ENCODE assay signal across 12 cellular contexts in the genomic region with DNA sequence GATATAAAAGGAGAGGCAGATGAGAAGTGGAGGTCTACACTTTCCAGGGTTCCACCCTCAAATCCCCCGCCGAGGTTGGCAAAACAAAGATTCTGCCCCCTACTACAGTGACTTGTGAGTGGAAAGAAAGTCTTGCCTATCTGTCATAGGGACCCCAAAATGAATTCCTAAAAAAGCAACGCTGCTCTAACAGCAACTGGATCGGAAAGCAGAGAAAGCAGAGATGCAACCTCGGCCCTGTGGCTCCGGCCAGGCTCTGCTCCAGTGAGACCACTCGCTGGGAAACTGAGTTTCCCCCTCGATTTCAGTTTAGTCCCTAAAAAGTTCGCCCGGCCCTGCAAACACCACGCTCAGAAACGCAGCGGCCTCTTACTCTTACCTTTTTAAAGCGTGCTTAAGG.
DNase-seq lines count a peak whose midpoint lies in the region; ATAC-seq, FAIRE-seq and TF ChIP-seq lines count a peak whose summit lies in the region.
"Had no signal": no experiment of that assay in that cellular context is flagged by ENCODE, and none has a peak within 500 bp of the region (broad histone marks: within the 10 kb centered on the region; RNA-seq: fewer than 3 reads in every experiment).

No MANE protein-coding gene starts in this region.

- no peak overlapping the region for H2AK5ac ChIP-seq in H1 (ENCODE audit: low read depth, low read length)

- TF ChIP-seq RAD21 in H1 (IDR thresholded peaks at IDR 0.05 in 1 of 2, conservative IDR thresholded peaks at IDR 0.05 in 1 of 2; ENCODE audit: low read depth in 2 of 2, low read length in 2 of 2) = no peak

- TF ChIP-seq CTCF in 22Rv1 (IDR thresholded peaks at IDR 0.05) (no peak), H1 (IDR thresholded peaks at IDR 0.05; ENCODE audit: control extremely low read depth in 1 of 3, insufficient read depth in 1 of 3, low read depth in 1 of 3, low read length in 3 of 3) (no peak), Caco-2 (IDR thresholded peaks at IDR 0.05; ENCODE audit: insufficient read depth in 1 of 2, low read depth in 1 of 2, low read length in 1 of 2, severe bottlenecking in 1 of 2, unreplicated experiment in 1 of 2) (no peak)

- TF ChIP-seq EP300 in H1 (IDR thresholded peaks at IDR 0.05; ENCODE audit: borderline replicate concordance in 1 of 2, low read depth in 2 of 2, low read length in 2 of 2) = no peak

- H3K4me1 ChIP-seq in HUES6 (ENCODE audit: control insufficient read depth, insufficient read depth, low read length) (peaks cover 39% of the 10 kb centered on the region), H1 (replicated peaks in 1 of 4; ENCODE audit: control insufficient read depth in 3 of 4, insufficient read depth in 4 of 4, low read length in 3 of 4) (peaks cover 7 to 18% (median 11%) of the 10 kb centered on the region in 4 experiments), Caco-2 (peaks cover 20% of the 10 kb centered on the region; the same call in 1 of the 2 replicates)

- H3K9me3 Mint-ChIP-seq in naive B cell (peaks cover 0 to 12% (median 2%) of the 10 kb centered on the region in 7 donors), Caco-2 (ENCODE audit: unreplicated experiment) (no peaks in the 10 kb centered on the region)

- H3K27ac ChIP-seq in 22Rv1 (peak overlapping the region; percentile 98; the same call in 1 of the 2 replicates), HUES6 (ENCODE audit: low read depth, low read length) (no peak overlapping the region), H1 (ENCODE audit: low read depth, low read length) (no peak overlapping the region)

- H4K20me1 ChIP-seq in H1 (replicated peaks in 1 of 2; ENCODE audit: control insufficient read depth in 1 of 2, insufficient read depth in 2 of 2, low read length in 2 of 2) = peaks cover 0 to 3% of the 10 kb centered on the region in 2 experiments

- 4% methylated on average over 14 of the region's 14 CpGs; no CpG with 5 or more reads in 1 of the 2 experiments for WGBS in H1 (ENCODE audit: extremely low coverage in 1 of 2, insufficient coverage in 1 of 2, insufficient read length in 1 of 2, insufficient replicate concordance in 2 of 2, low coverage in 1 of 2, low lambda C conversion rate in 2 of 2, missing lambda C conversion rate in 1 of 2), 2 experiments

- POLR2A ChIA-PET in H1 (lab: Charles Lee; ENCODE audit: partially characterized antibody) = interaction anchor here (0.6 kb wide), 1 partner anchor 231 kb away, joined by 3 read pairs; no protein-coding TSS in a partner anchor
- POLR2A ChIA-PET in Caco-2 (lab: Charles Lee) = no interaction called here

- no peak for DNase-seq in H1 (ENCODE audit: low read depth in 1 of 2, low spot score in 2 of 2)
- no peak for DNase-seq in naive B cell
- DNase-seq in Caco-2 = no peak
- DNase-seq in NCI-H1092 treated with DMSO at 0.1 percent for 48 hours (lab: John Stamatoyannopoulos, UW) = no peak
- DNase-seq: NCI-H2029 treated with DMSO at 0.1 percent for 48 hours, T-helper 9 cell, upper lobe of left lung had no signal

- no peak overlapping the region for H3K14ac ChIP-seq in H1 (ENCODE audit: insufficient read length)

- CTCF ChIA-PET in H1 (lab: Charles Lee; ENCODE audit: partially characterized antibody) = interaction anchor here (0.6 to 5.2 kb wide), 9 partner anchors 9 to 610 kb away, joined by 3 to 63 read pairs (median 5); no protein-coding TSS in a partner anchor
- CTCF ChIA-PET in Caco-2 (lab: Charles Lee) = interaction anchor here (1.0 to 1.2 kb wide), 2 partner anchors 15 to 71 kb away, joined by 3 to 5 read pairs; no protein-coding TSS in a partner anchor

- no peak overlapping the region for H3K4ac ChIP-seq in H1 (replicated peaks; ENCODE audit: insufficient read length, low read depth, low read length)

- peak overlapping the region; percentile 71 to 92 for H3K4me2 ChIP-seq in H1 (ENCODE audit: insufficient read depth in 1 of 2, low read depth in 2 of 2, low read length in 2 of 2)

- no TSS peak for BruUV-seq in Caco-2 (replicated peaks; lab: Mats Ljungman, UMichigan)

- H3K27me3 Mint-ChIP-seq in naive B cell (peaks cover 38 to 54% (median 43%) of the 10 kb centered on the region in 3 donors), Caco-2 (ENCODE audit: insufficient read depth, unreplicated experiment) (peaks cover 6% of the 10 kb centered on the region)

- no peaks in the 10 kb centered on the region for H3K79me1 ChIP-seq in H1 (ENCODE audit: low read depth, low read length)

- no peak overlapping the region; the same call in 1 of the 2 replicates for H4K8ac ChIP-seq in H1 (ENCODE audit: extremely low read depth, insufficient read depth, low read length)

- H3K9ac ChIP-seq in HUES6 (ENCODE audit: low read length) (peak overlapping the region; percentile 35), H1 (replicated peaks in 1 of 4; ENCODE audit: extremely low read depth in 1 of 4, low read depth in 3 of 4, low read length in 3 of 4) (no peak overlapping the region)

- H3K27me3 ChIP-seq in HUES6 (ENCODE audit: control insufficient read depth, insufficient read depth, low read length) (peaks cover 47% of the 10 kb centered on the region), H1 (replicated peaks in 1 of 4; ENCODE audit: control insufficient read depth in 3 of 4, extremely low read depth in 1 of 4, insufficient read depth in 3 of 4, low read length in 3 of 4) (peaks cover 26 to 63% (median 48%) of the 10 kb centered on the region in 4 experiments; a peak in 6 of 7 replicates), Caco-2 (replicated peaks; ENCODE audit: control insufficient read depth, insufficient read depth, low read length) (no peaks in the 10 kb centered on the region)

- no peak overlapping the region for H2BK15ac ChIP-seq in H1 (ENCODE audit: low read length)

- H3K36me3 Mint-ChIP-seq in naive B cell = peaks cover 7 to 13% of the 10 kb centered on the region in 2 donors
- peaks cover 6% of the 10 kb centered on the region for H3K36me3 Mint-ChIP-seq in Caco-2 (ENCODE audit: insufficient read depth, unreplicated experiment)

- no peak for TF ChIP-seq POLR2A in H1 (IDR thresholded peaks at IDR 0.05; ENCODE audit: control extremely low read depth in 1 of 2, low read depth in 2 of 2, low read length in 2 of 2)

- H3K56ac ChIP-seq in H1 (replicated peaks; ENCODE audit: insufficient read length, low read depth, low read length) = no peak overlapping the region

- H4K5ac ChIP-seq in H1 (ENCODE audit: insufficient read length, low read depth, low read length) = no peak overlapping the region

- no peak overlapping the region for H3K18ac ChIP-seq in H1 (ENCODE audit: extremely low read depth, low read length)

- intact Hi-C loops in Caco-2 (cut with micrococcal nuclease; ENCODE audit: unreplicated experiment) = loop anchor here (10.0 kb wide), 1 partner anchor 729 kb away; a partner anchor contains a TSS

- H4K91ac ChIP-seq in H1 (replicated peaks; ENCODE audit: insufficient read length, low read length) = no peak overlapping the region

- no peak overlapping the region for H2AFZ ChIP-seq in H1 (ENCODE audit: low read length)

- FAIRE-seq in H1 (lab: Jason Lieb, UNC) = no peak

- H3K79me2 ChIP-seq in H1 (ENCODE audit: control insufficient read depth in 1 of 2, insufficient read depth in 2 of 2, low read length in 2 of 2) = no peaks in the 10 kb centered on the region

- peak overlapping the region in 4 of 6 donors; percentile 44 to 87 (median 78) for H3K27ac Mint-ChIP-seq in naive B cell
- H3K27ac Mint-ChIP-seq in Caco-2 (ENCODE audit: unreplicated experiment) = no peak overlapping the region

- peaks cover 6 to 11% (median 8%) of the 10 kb centered on the region in 3 donors for H3K4me1 Mint-ChIP-seq in naive B cell
- H3K4me1 Mint-ChIP-seq in Caco-2 (ENCODE audit: low read depth, unreplicated experiment) = peaks cover 22% of the 10 kb centered on the region

- H3K23ac ChIP-seq in H1 (ENCODE audit: insufficient read length) = no peak overlapping the region

- no peak overlapping the region for H2BK120ac ChIP-seq in H1 (replicated peaks; ENCODE audit: low read depth, low read length)

- H3K36me3 ChIP-seq in HUES6 (ENCODE audit: control insufficient read depth, insufficient read depth, low read length) = no peaks in the 10 kb centered on the region
- H3K36me3 ChIP-seq in H1 (ENCODE audit: control insufficient read depth in 2 of 4, insufficient read depth in 4 of 4, low read length in 3 of 4) = no peaks in the 10 kb centered on the region; a peak in 1 of 8 replicates
- H3K36me3 ChIP-seq in Caco-2 (ENCODE audit: control insufficient read depth, insufficient read depth, low read length) = no peaks in the 10 kb centered on the region
- H3K36me3 ChIP-seq: upper lobe of left lung had no signal

- no peak overlapping the region for H2BK12ac ChIP-seq in H1 (ENCODE audit: low read depth, low read length)

- H2BK5ac ChIP-seq in H1 (ENCODE audit: low read depth, low read length) = no peak overlapping the region

- ATAC-seq in naive B cell (ENCODE audit: low read depth in 2 of 2) (no peak), HG02642 (IDR thresholded peaks at IDR 0.05; ENCODE audit: poor library complexity, unreplicated experiment) (no peak), GM21447 (IDR thresholded peaks at IDR 0.05; ENCODE audit: unreplicated experiment) (no peak)
- ATAC-seq: left colon had no signal

- peaks cover 14% of the 10 kb centered on the region for H3K23me2 ChIP-seq in H1 (ENCODE audit: low read depth, low read length)

- peak overlapping the region; percentile 45 for H3K4me3 ChIP-seq in HUES6 (ENCODE audit: low read depth, low read length)
- H3K4me3 ChIP-seq in H1 (ENCODE audit: extremely low read depth in 1 of 4, insufficient read depth in 2 of 4, low read depth in 3 of 4, low read length in 4 of 4) = peak overlapping the region; percentile 6 to 55 (median 27); a peak in 7 of 8 replicates
- no peak overlapping the region for H3K4me3 ChIP-seq in Caco-2 (ENCODE audit: low read depth, low read length)
- H3K4me3 ChIP-seq: upper lobe of left lung had no signal

- no peak overlapping the region for H2BK20ac ChIP-seq in H1 (ENCODE audit: low read length)

- H3K4me3 Mint-ChIP-seq in naive B cell (peak overlapping the region in 2 of 8 donors; percentile 65 to 73), Caco-2 (ENCODE audit: unreplicated experiment) (no peak overlapping the region)

- H3K9me3 ChIP-seq in HUES6 (ENCODE audit: control insufficient read depth, insufficient read depth, low read depth, low read length) = no peaks in the 10 kb centered on the region
- H3K9me3 ChIP-seq in H1 (ENCODE audit: insufficient read depth in 2 of 2, low read depth in 1 of 2, low read length in 1 of 2) = no peaks in the 10 kb centered on the region
- no peaks in the 10 kb centered on the region for H3K9me3 ChIP-seq in Caco-2

TF ChIP-seq in H1, 55 proteins besides CTCF, POLR2A, EP300 and RAD21:
- TF ChIP-seq SUZ12 (IDR thresholded peaks at IDR 0.05; ENCODE audit: low read length) (peak; percentile 71; the same call in 1 of the 2 replicates), GTF2F1 (IDR thresholded peaks at IDR 0.05; ENCODE audit: borderline replicate concordance, low read depth, low read length) (no peak), RNF2 (IDR thresholded peaks at IDR 0.05; ENCODE audit: borderline replicate concordance, low read depth, low read length, missing control alignments, poor library complexity, severe bottlenecking) (peak; percentile 55)
